ENCODE assay signal across 14 cellular contexts in genomic region chr11:82003671-82004148, GRCh38.
DNase-seq lines count a peak whose midpoint lies in the region; ATAC-seq and TF ChIP-seq lines count a peak whose summit lies in the region.
"Had no signal": no experiment of that assay in that cellular context is flagged by ENCODE, and none has a peak within 500 bp of the region (broad histone marks: within the 10 kb centered on the region; RNA-seq: fewer than 3 reads in every experiment).

No MANE protein-coding gene starts in this region.

- in situ Hi-C loops in astrocyte of the cerebellum (cut with HindIII; ENCODE audit: low sequenced_read_pairs): no loop called here

- H3K9me2 ChIP-seq in GM23338 (ENCODE audit: insufficient read depth) (0 out of 2 replicates have a peak, but pooled peaks cover 10% of the 10 kb centered on the region), MM.1S (replicated peaks; ENCODE audit: insufficient read depth, low read length) (no peaks in the 10 kb centered on the region)

- H3K4me3 ChIP-seq in GM23338 (no peak overlapping the region), astrocyte of the cerebellum (ENCODE audit: low read depth, low read length) (no peak overlapping the region), mesendoderm (ENCODE audit: low read length) (no peak overlapping the region), gastroesophageal sphincter (no peak overlapping the region), MM.1S (ENCODE audit: low read length) (no peak overlapping the region)

- H3K9ac ChIP-seq in mesendoderm (ENCODE audit: low read length): no peak overlapping the region
- no peak overlapping the region for H3K9ac ChIP-seq in MM.1S (ENCODE audit: low read length)
- H3K9ac ChIP-seq: parathyroid adenoma had no signal

- no peaks in the 10 kb centered on the region for H3K27me3 ChIP-seq in GM23338 (ENCODE audit: insufficient read depth)
- no peaks in the 10 kb centered on the region for H3K27me3 ChIP-seq in mesendoderm (ENCODE audit: insufficient read depth, low read length, poor library complexity)
- H3K27me3 ChIP-seq in gastroesophageal sphincter: no peaks in the 10 kb centered on the region
- H3K27me3 ChIP-seq in MM.1S (replicated peaks; ENCODE audit: insufficient read depth, low read length): no peaks in the 10 kb centered on the region

- H3K36me3 Mint-ChIP-seq in GM23338 (ENCODE audit: low read depth): no peaks in the 10 kb centered on the region; the same call in 2 of the 3 replicates
- H3K36me3 Mint-ChIP-seq: activated naive CD8-positive, alpha-beta T cell had no signal

- no peak for TF ChIP-seq POLR2A in gastroesophageal sphincter (IDR thresholded peaks at IDR 0.05)

- H3K36me3 ChIP-seq in GM23338 (ENCODE audit: insufficient read depth) (no peaks in the 10 kb centered on the region), mesendoderm (ENCODE audit: control insufficient read depth, insufficient read depth, low read length) (no peaks in the 10 kb centered on the region), gastroesophageal sphincter (no peaks in the 10 kb centered on the region), MM.1S (replicated peaks; ENCODE audit: insufficient read depth, low read length) (no peaks in the 10 kb centered on the region)

- no peak overlapping the region for H4K8ac ChIP-seq in mesendoderm (ENCODE audit: low read depth, low read length)

- no peak overlapping the region for H2BK15ac ChIP-seq in mesendoderm (replicated peaks; ENCODE audit: low read depth)

- no peak overlapping the region for H3K4ac ChIP-seq in mesendoderm (ENCODE audit: low read depth, low read length)

- H4K5ac ChIP-seq in mesendoderm (ENCODE audit: low read length): no peak overlapping the region

- no peak overlapping the region for H2BK5ac ChIP-seq in mesendoderm (ENCODE audit: low read length)

- no peak for TF ChIP-seq EP300 in gastroesophageal sphincter (IDR thresholded peaks at IDR 0.05)

- H3F3A ChIP-seq in GM23338 (replicated peaks; ENCODE audit: low read depth) (no peaks in the 10 kb centered on the region), MM.1S (ENCODE audit: insufficient read depth, low read length) (no peaks in the 10 kb centered on the region)

- no peaks in the 10 kb centered on the region for H3K9me3 Mint-ChIP-seq in GM23338

- no peak overlapping the region for H3K4me3 Mint-ChIP-seq in GM23338
- H3K4me3 Mint-ChIP-seq: activated naive CD8-positive, alpha-beta T cell had no signal

- no peak overlapping the region for H3K27ac ChIP-seq in GM23338 (ENCODE audit: low read depth)
- H3K27ac ChIP-seq in mesendoderm (ENCODE audit: low read depth, low read length): no peak overlapping the region
- no peak overlapping the region for H3K27ac ChIP-seq in gastroesophageal sphincter
- H3K27ac ChIP-seq in MM.1S (ENCODE audit: low read length): no peak overlapping the region
- H3K27ac ChIP-seq: parathyroid adenoma had no signal

- DNase-seq in NCI-H82 (lab: John Stamatoyannopoulos, UW) (peak; percentile 21), NCI-H82 treated with DMSO at 0.1 percent for 48 hours (lab: John Stamatoyannopoulos, UW; ENCODE audit: unreplicated experiment) (no peak), GM23338 (ENCODE audit: low spot score) (no peak), astrocyte of the cerebellum (ENCODE audit: low read depth) (peak; percentile 79), mesendoderm (peak; percentile 53), MM.1S (no peak)
- DNase-seq: DND-41; effector memory CD4-positive, alpha-beta T cell; substantia nigra had no signal

- no peak overlapping the region for H3K18ac ChIP-seq in mesendoderm (ENCODE audit: low read length)

- H3K4me1 Mint-ChIP-seq in GM23338: peaks cover 5% of the 10 kb centered on the region

- ATAC-seq in GM23338 (no peak), GM19467 (IDR thresholded peaks at IDR 0.05; ENCODE audit: unreplicated experiment) (no peak), gastroesophageal sphincter (no peak)
- ATAC-seq: Right ventricle myocardium inferior had no signal

- H2AK5ac ChIP-seq in mesendoderm (ENCODE audit: low read length): no peak overlapping the region

- H3K4me1 ChIP-seq in GM23338 (ENCODE audit: insufficient read depth) (peaks cover 5% of the 10 kb centered on the region; the same call in 1 of the 2 replicates), mesendoderm (ENCODE audit: control insufficient read depth, low read depth, low read length) (no peaks in the 10 kb centered on the region), gastroesophageal sphincter (no peaks in the 10 kb centered on the region), MM.1S (ENCODE audit: low read length) (no peaks in the 10 kb centered on the region)
- H3K4me1 ChIP-seq: parathyroid adenoma had no signal

- H3K23ac ChIP-seq in mesendoderm (ENCODE audit: low read length): no peak overlapping the region

- no peaks in the 10 kb centered on the region for H3K27me3 Mint-ChIP-seq in GM23338 (ENCODE audit: insufficient read depth, low read depth, poor library complexity)
- H3K27me3 Mint-ChIP-seq: activated naive CD8-positive, alpha-beta T cell had no signal

- WGBS in mesendoderm (ENCODE audit: extremely low coverage, insufficient coverage, low lambda C conversion rate): no CpG with 5 or more reads among the region's 7 CpGs
- 47 to 64% methylated on average over 5 to 6 of the region's 7 CpGs for WGBS in gastroesophageal sphincter (ENCODE audit: low coverage in 1 of 2), 2 donors

- no peaks in the 10 kb centered on the region for H3K9me3 ChIP-seq in gastroesophageal sphincter
- no peaks in the 10 kb centered on the region for H3K9me3 ChIP-seq in MM.1S (replicated peaks; ENCODE audit: insufficient read depth, low read length)

- no peaks in the 10 kb centered on the region for H3K79me1 ChIP-seq in mesendoderm (ENCODE audit: low read length)

- no peaks in the 10 kb centered on the region for H3K79me2 ChIP-seq in GM23338 (replicated peaks; ENCODE audit: insufficient read depth)
- no peaks in the 10 kb centered on the region for H3K79me2 ChIP-seq in mesendoderm (ENCODE audit: control insufficient read depth, insufficient read depth, low read length)
- no peaks in the 10 kb centered on the region for H3K79me2 ChIP-seq in MM.1S (ENCODE audit: low read length)
- H3K79me2 ChIP-seq: parathyroid adenoma had no signal

- H4K20me1 ChIP-seq in GM23338 (replicated peaks; ENCODE audit: insufficient read depth) (no peaks in the 10 kb centered on the region), MM.1S (ENCODE audit: insufficient read depth, low read length) (no peaks in the 10 kb centered on the region)

- H3K27ac Mint-ChIP-seq in GM23338: no peak overlapping the region
- H3K27ac Mint-ChIP-seq: activated naive CD8-positive, alpha-beta T cell had no signal

- H3K4me2 ChIP-seq in GM23338 (no peak overlapping the region), mesendoderm (ENCODE audit: low read length) (no peak overlapping the region), MM.1S (ENCODE audit: low read depth, low read length) (no peak overlapping the region)

- no peak for TF ChIP-seq CTCF in GM23338 (conservative IDR thresholded peaks at IDR 0.05; ENCODE audit: low read depth in 2 of 2)
- TF ChIP-seq CTCF in astrocyte of the cerebellum (IDR thresholded peaks at IDR 0.05; ENCODE audit: low read depth, low read length, missing control alignments): no peak
- TF ChIP-seq CTCF in gastroesophageal sphincter (IDR thresholded peaks at IDR 0.05): no peak
- no peak for TF ChIP-seq CTCF in MM.1S (IDR thresholded peaks at IDR 0.05; ENCODE audit: low read length)

- H3K56ac ChIP-seq in mesendoderm (ENCODE audit: low read length): no peak overlapping the region

- H2AFZ ChIP-seq in GM23338: peak overlapping the region; percentile 52; the same call in 1 of the 2 replicates
- no peak overlapping the region for H2AFZ ChIP-seq in MM.1S (ENCODE audit: low read length)
- H2AFZ ChIP-seq: parathyroid adenoma had no signal

- H2BK120ac ChIP-seq in mesendoderm (ENCODE audit: low read depth, low read length): no peak overlapping the region

TF ChIP-seq in GM23338, 12 proteins besides CTCF, POLR2A, EP300 and RAD21 (continues in another document):
- no peak for TF ChIP-seq ETS1 (IDR thresholded peaks at IDR 0.05)
- no peak for TF ChIP-seq REST (IDR thresholded peaks at IDR 0.05; ENCODE audit: unreplicated experiment)
- TF ChIP-seq STAT1 (IDR thresholded peaks at IDR 0.05; ENCODE audit: unreplicated experiment): no peak
- no peak for TF ChIP-seq JUNB (IDR thresholded peaks at IDR 0.05; ENCODE audit: unreplicated experiment)
- TF ChIP-seq CREB1 (CRISPR knock-in tag; IDR thresholded peaks at IDR 0.05; ENCODE audit: low read depth): no peak
- TF ChIP-seq EZH2 (IDR thresholded peaks at IDR 0.05; ENCODE audit: low read depth, unreplicated experiment): no peak
- no peak for TF ChIP-seq ZNF331 (CRISPR knock-in tag; IDR thresholded peaks at IDR 0.05; ENCODE audit: low read depth)

Comparison
In these comparisons a context has a peak if more than half of its experiments do, and no peak if none do; other contexts are left out.
1. DNase-seq: peak in NCI-H82 (single experiment), astrocyte of the cerebellum (single experiment) and mesendoderm (single experiment); none in NCI-H82 treated with DMSO at 0.1 percent for 48 hours (single experiment), GM23338 (single experiment) and MM.1S (single experiment).